Comparison of ENCODE assay signal across 9 cellular contexts in genomic region chr22:38572065-38572464, GRCh38. TPM values are rescaled to one million over a fixed set of nuclear protein-coding genes. Genes with fewer than 3 reads are reported as not detected.
DNase-seq lines count a peak whose midpoint lies in the region; ATAC-seq and TF ChIP-seq lines count a peak whose summit lies in the region.
"Had no signal": no experiment of that assay in that cellular context is flagged by ENCODE, and none has a peak within 500 bp of the region (broad histone marks: within the 10 kb centered on the region; RNA-seq: fewer than 3 reads in every experiment).

No MANE protein-coding gene starts in this region.

- H3K27ac ChIP-seq in lower lobe of right lung (no peak overlapping the region), upper lobe of right lung (no peak overlapping the region)
- H3K27ac ChIP-seq: SJSA1 had no signal

- no peaks in the 10 kb centered on the region for H3K36me3 ChIP-seq in lower lobe of right lung
- H3K36me3 ChIP-seq in upper lobe of right lung: no peaks in the 10 kb centered on the region
- H3K36me3 ChIP-seq: SJSA1 had no signal

- DNase-seq in COLO829 (ENCODE audit: low spot score) (peak; percentile 55), HCEC 1CT (peak; percentile 60), RPMI7951 (ENCODE audit: low read depth) (peak; percentile 40), cardiac fibroblast (ENCODE audit: low read depth in 2 of 2) (peak; percentile 73 to 77), lower lobe of right lung (no peak), upper lobe of right lung (no peak), UCSD-AML1 (lab: John Stamatoyannopoulos, UW; ENCODE audit: unreplicated experiment) (no peak), NCI-H2107 treated with DMSO at 0.1 percent for 48 hours (lab: John Stamatoyannopoulos, UW; ENCODE audit: unreplicated experiment) (no peak)

- H3K9me3 ChIP-seq in lower lobe of right lung (no peaks in the 10 kb centered on the region), upper lobe of right lung (no peaks in the 10 kb centered on the region)
- H3K9me3 ChIP-seq: SJSA1 had no signal

- TF ChIP-seq CTCF in cardiac fibroblast (IDR thresholded peaks at IDR 0.05; ENCODE audit: low read depth, low read length) (peak; percentile 55), lower lobe of right lung (IDR thresholded peaks at IDR 0.05) (peak; percentile 60), upper lobe of right lung (IDR thresholded peaks at IDR 0.05) (peak; percentile 60)

- peaks cover 13% of the 10 kb centered on the region for H3K4me1 ChIP-seq in lower lobe of right lung
- H3K4me1 ChIP-seq in upper lobe of right lung: peaks cover 6% of the 10 kb centered on the region

- intact Hi-C loops in lower lobe of right lung (cut with DNase I): no loop called here
- intact Hi-C loops in upper lobe of right lung (cut with DNase I): loop anchor here (5.0 kb wide), 1 partner anchor 520 kb away; no protein-coding TSS in a partner anchor

- ATAC-seq in lower lobe of right lung (no peak), upper lobe of right lung (peak; percentile 32)

- H3K27me3 ChIP-seq in lower lobe of right lung (ENCODE audit: low read depth) (no peaks in the 10 kb centered on the region), upper lobe of right lung (peaks cover 8% of the 10 kb centered on the region)
- H3K27me3 ChIP-seq: SJSA1 had no signal

- H3K4me3 ChIP-seq in cardiac fibroblast (replicated peaks in 1 of 2; ENCODE audit: low read depth in 2 of 2, low read length in 2 of 2) (no peak overlapping the region), lower lobe of right lung (no peak overlapping the region), upper lobe of right lung (no peak overlapping the region)
- H3K4me3 ChIP-seq: SJSA1 had no signal

RNA-seq across cellular contexts. Expression of gene DMC1, which starts 2.1 kb away (rescaled TPM):
- 0.12 and 0.20 TPM in 2 replicates for total RNA-seq in RPMI7951 (2014; rRNA removed; shearing (Covaris generic))
- 0.97 TPM for total RNA-seq in lower lobe of right lung
- not detected for total RNA-seq in upper lobe of right lung
- total RNA-seq: SJSA1 had no signal

Comparison
In these comparisons a context has a peak if more than half of its experiments do, and no peak if none do; other contexts are left out.
1. DNase-seq: peak in COLO829 (single experiment), HCEC 1CT (single experiment), RPMI7951 (single experiment) and cardiac fibroblast (2 of 2); none in lower lobe of right lung (single experiment), upper lobe of right lung (single experiment), UCSD-AML1 (single experiment) and NCI-H2107 treated with DMSO at 0.1 percent for 48 hours (single experiment).
2. Peak in every context shown above with its lines, with median percentiles within 50 percentile points of each other: CTCF ChIP-seq.